ENCODE assay signal across 8 cellular contexts in genomic region chr2:172086349-172087190, GRCh38. TPM values are rescaled to one million over a fixed set of nuclear protein-coding genes. Genes with fewer than 3 reads are reported as not detected.
DNase-seq lines count a peak whose midpoint lies in the region; ATAC-seq and TF ChIP-seq lines count a peak whose summit lies in the region.

No MANE protein-coding gene starts in this region.

- no peak for ATAC-seq in stimulated activated naive B cell treated with anti-CD40 and anti-IgM and Interleukin-4, amounts not matched to agents 10 μg/mL and 1 μg/mL and 100 μg/mL, for 72 hours (replicated peaks)
- ATAC-seq in GM18502 (IDR thresholded peaks at IDR 0.05; ENCODE audit: poor library complexity, unreplicated experiment) (no peak), GM21367 (IDR thresholded peaks at IDR 0.05; ENCODE audit: unreplicated experiment) (no peak), HG03442 (IDR thresholded peaks at IDR 0.05; ENCODE audit: unreplicated experiment) (no peak)

- peak overlapping the region; percentile 92 for H3K27ac Mint-ChIP-seq in stimulated activated naive B cell treated with anti-CD40 and anti-IgM and Interleukin-4, amounts not matched to agents 10 μg/mL and 1 μg/mL and 100 μg/mL, for 72 hours

- H3K36me3 Mint-ChIP-seq in stimulated activated naive B cell treated with anti-CD40 and anti-IgM and Interleukin-4, amounts not matched to agents 10 μg/mL and 1 μg/mL and 100 μg/mL, for 72 hours, result peaks cover 10 to 15% of the 10 kb centered on the region in 2 donors

- H3K36me3 ChIP-seq in GM06990 (ENCODE audit: control insufficient read depth, insufficient read depth, low read length) (no peaks in the 10 kb centered on the region), MG63 (peaks cover 18% of the 10 kb centered on the region), hepatocyte (replicated peaks; ENCODE audit: insufficient read depth, low read depth) (no peaks in the 10 kb centered on the region)

- H3K9me2 ChIP-seq in hepatocyte (replicated peaks; ENCODE audit: insufficient read depth), result no peaks in the 10 kb centered on the region

- H3K9me3 ChIP-seq in MG63, result no peaks in the 10 kb centered on the region
- H3K9me3 ChIP-seq in hepatocyte (ENCODE audit: low read depth), result no peaks in the 10 kb centered on the region

- H2AFZ ChIP-seq in hepatocyte, result peak overlapping the region; percentile 55

- peak overlapping the region; percentile 61 to 88 for H3K4me3 Mint-ChIP-seq in stimulated activated naive B cell treated with anti-CD40 and anti-IgM and Interleukin-4, amounts not matched to agents 10 μg/mL and 1 μg/mL and 100 μg/mL, for 72 hours

- H4K20me1 ChIP-seq in hepatocyte (ENCODE audit: insufficient read depth, poor library complexity, severe bottlenecking), result no peaks in the 10 kb centered on the region

- H3K4me3 ChIP-seq in GM06990 (replicated peaks; ENCODE audit: low read depth, low read length), result peak overlapping the region; percentile 61
- H3K4me3 ChIP-seq in MG63, result peak overlapping the region; percentile 72
- no peak overlapping the region for H3K4me3 ChIP-seq in hepatocyte

- peaks cover 1% of the 10 kb centered on the region for H3K27me3 ChIP-seq in GM06990 (replicated peaks; ENCODE audit: control insufficient read depth, insufficient read depth, low read length)
- no peaks in the 10 kb centered on the region for H3K27me3 ChIP-seq in MG63
- H3K27me3 ChIP-seq in hepatocyte, result peaks cover 98% of the 10 kb centered on the region

- H3K27me3 Mint-ChIP-seq in stimulated activated naive B cell treated with anti-CD40 and anti-IgM and Interleukin-4, amounts not matched to agents 10 μg/mL and 1 μg/mL and 100 μg/mL, for 72 hours, result peaks cover 78 to 84% of the 10 kb centered on the region in 2 donors

- H3K4me2 ChIP-seq in hepatocyte, result peak overlapping the region; percentile 87

- H3K4me1 Mint-ChIP-seq in stimulated activated naive B cell treated with anti-CD40 and anti-IgM and Interleukin-4, amounts not matched to agents 10 μg/mL and 1 μg/mL and 100 μg/mL, for 72 hours, result peaks cover 31 to 53% of the 10 kb centered on the region in 2 donors

- no peak overlapping the region for H3K27ac ChIP-seq in hepatocyte

- H3K9me3 Mint-ChIP-seq in stimulated activated naive B cell treated with anti-CD40 and anti-IgM and Interleukin-4, amounts not matched to agents 10 μg/mL and 1 μg/mL and 100 μg/mL, for 72 hours, result peaks cover 4 to 9% of the 10 kb centered on the region in 2 donors

- TF ChIP-seq CTCF in GM06990 (IDR thresholded peaks at IDR 0.05; ENCODE audit: insufficient read depth, low read length, poor library complexity, severe bottlenecking) (no peak), hepatocyte (IDR thresholded peaks at IDR 0.05; ENCODE audit: poor library complexity) (no peak)

- peaks cover 15% of the 10 kb centered on the region for H3K4me1 ChIP-seq in hepatocyte (ENCODE audit: insufficient read depth)

- WGBS in hepatocyte (ENCODE audit: low lambda C conversion rate, missing lambda C conversion rate), result 3% methylated on average over 49 of the region's 49 CpGs

- DNase-seq in GM06990 (ENCODE audit: extremely low read depth, insufficient read length) (no peak), MG63 (no peak), hepatocyte (ENCODE audit: low spot score) (peak; percentile 54)
- DNase-seq in activated T-cell treated with anti-CD3 and anti-CD28 coated beads, Interleukin-2, amount 50 U/mL, for 1 hour, result peak; percentile 64
- DNase-seq in stimulated activated naive B cell treated with anti-CD40 and anti-IgM and Interleukin-4, amounts not matched to agents 10 μg/mL and 1 μg/mL and 100 μg/mL, for 72 hours, result no peak

- H3K79me2 ChIP-seq in hepatocyte, result no peaks in the 10 kb centered on the region

RNA-seq across cellular contexts. Expression of gene DLX1, which starts 1.3 kb away (rescaled TPM):
- 5.7 and 8.2 TPM in 2 replicates for total RNA-seq in MG63 (2014; rRNA removed; shearing (Covaris generic); ENCODE audit: low replicate concordance)
- total RNA-seq in hepatocyte, result not detected in 2 replicates
- 0.44 TPM in 1 of 2 replicates, not detected in the other for polyA plus RNA-seq in hepatocyte

RNA-seq across cellular contexts. Expression of gene DLX2, which starts 16.1 kb away (rescaled TPM):
- not detected in 2 replicates for total RNA-seq in MG63 (2014; rRNA removed; shearing (Covaris generic); ENCODE audit: low replicate concordance)
- total RNA-seq in hepatocyte, result 0.04 and 0.37 TPM in 2 replicates
- 1.2 and 2.8 TPM in 2 replicates for polyA plus RNA-seq in hepatocyte

Comparison
In these comparisons a context has a peak if more than half of its experiments do, and no peak if none do; other contexts are left out.
1. DNase-seq: peak in activated T-cell treated with anti-CD3 and anti-CD28 coated beads, Interleukin-2, amount 50 U/mL, for 1 hour (single experiment) and hepatocyte (single experiment); none in GM06990 (single experiment), MG63 (single experiment) and stimulated activated naive B cell treated with anti-CD40 and anti-IgM and Interleukin-4, amounts not matched to agents 10 μg/mL and 1 μg/mL and 100 μg/mL, for 72 hours (single experiment).